ENCODE assay signal across 8 cellular contexts in the genomic region with DNA sequence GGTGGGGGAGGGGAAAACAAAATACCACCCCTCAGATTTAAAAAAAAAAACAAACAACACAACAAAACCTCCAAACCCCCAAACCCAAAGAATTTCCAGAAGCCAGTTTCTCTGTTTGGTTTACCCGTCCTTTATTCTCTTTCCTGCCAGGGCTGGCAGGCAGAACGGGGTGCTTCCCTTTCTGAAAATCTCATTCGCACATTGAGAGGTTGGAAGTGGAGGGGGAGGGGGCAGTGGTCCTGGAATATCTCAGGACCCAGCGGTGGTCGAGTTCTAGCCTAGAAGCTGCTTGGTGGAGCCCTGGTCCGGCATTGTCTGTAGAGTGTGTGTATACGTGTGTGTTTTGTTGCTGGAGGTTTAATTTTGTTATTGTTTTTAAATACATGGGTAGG. TPM values are rescaled to one million over a fixed set of nuclear protein-coding genes. Genes with fewer than 3 reads are reported as not detected.
DNase-seq lines count a peak whose midpoint lies in the region; ATAC-seq and TF ChIP-seq lines count a peak whose summit lies in the region.

No MANE protein-coding gene starts in this region.

- peak overlapping the region; percentile 78 to 98 (median 88) for H3K4me3 ChIP-seq in BLaER1 treated with 17β-estradiol and CSF1 and Interleukin-3, amounts not matched to agents 10 nM and 100 nM
- peak overlapping the region; percentile 67 for H3K4me3 ChIP-seq in HUES64 (ENCODE audit: low read length)
- peak overlapping the region; percentile 86 for H3K4me3 ChIP-seq in astrocyte of the cerebellum (ENCODE audit: low read depth, low read length)
- peak overlapping the region; percentile 94 for H3K4me3 ChIP-seq in lower lobe of right lung
- peak overlapping the region; percentile 82 to 99 (median 92) for H3K4me3 ChIP-seq in upper lobe of left lung

- peaks cover 43 to 62% (median 49%) of the 10 kb centered on the region in 10 experiments for H3K4me1 ChIP-seq in BLaER1 treated with 17β-estradiol and CSF1 and Interleukin-3, amounts not matched to agents 10 nM and 100 nM
- H3K4me1 ChIP-seq in HUES64 (ENCODE audit: insufficient read depth, low read length): peaks cover 35% of the 10 kb centered on the region
- peaks cover 37% of the 10 kb centered on the region for H3K4me1 ChIP-seq in lower lobe of right lung
- peaks cover 27 to 52% (median 39%) of the 10 kb centered on the region in 4 donors for H3K4me1 ChIP-seq in upper lobe of left lung

- peaks cover 37 to 51% (median 46%) of the 10 kb centered on the region in 11 experiments; a peak in 21 of 22 replicates for H4K20me1 ChIP-seq in BLaER1 treated with 17β-estradiol and CSF1 and Interleukin-3, amounts not matched to agents 10 nM and 100 nM

- WGBS in HUES64: 3% methylated on average over 7 of the region's 7 CpGs
- 0 to 3% methylated on average over 7 of the region's 7 CpGs for WGBS in upper lobe of left lung, 2 donors

- no peak for TF ChIP-seq EP300 in upper lobe of left lung (IDR thresholded peaks at IDR 0.05)

- H3K9me3 ChIP-seq in BLaER1 treated with 17β-estradiol and CSF1 and Interleukin-3, amounts not matched to agents 10 nM and 100 nM (replicated peaks in 1 of 11): peaks cover 3 to 15% (median 14%) of the 10 kb centered on the region in 11 experiments; a peak in 20 of 22 replicates
- no peaks in the 10 kb centered on the region for H3K9me3 ChIP-seq in HUES64 (ENCODE audit: insufficient read depth, low read depth, low read length)
- no peaks in the 10 kb centered on the region for H3K9me3 ChIP-seq in lower lobe of right lung
- H3K9me3 ChIP-seq in upper lobe of left lung: no peaks in the 10 kb centered on the region

- in situ Hi-C loops in astrocyte of the cerebellum (cut with HindIII; ENCODE audit: low sequenced_read_pairs): no loop called here

- intact Hi-C loops in lower lobe of right lung (cut with DNase I): no loop called here

- peaks cover 0 to 45% (median 34%) of the 10 kb centered on the region in 11 experiments; a peak in 19 of 22 replicates for H3K36me3 ChIP-seq in BLaER1 treated with 17β-estradiol and CSF1 and Interleukin-3, amounts not matched to agents 10 nM and 100 nM
- H3K36me3 ChIP-seq in HUES64 (ENCODE audit: insufficient read depth, low read length) (no peaks in the 10 kb centered on the region), lower lobe of right lung (no peaks in the 10 kb centered on the region), upper lobe of left lung (no peaks in the 10 kb centered on the region)

- no peaks in the 10 kb centered on the region for H3K27me3 ChIP-seq in BLaER1 treated with 17β-estradiol and CSF1 and Interleukin-3, amounts not matched to agents 10 nM and 100 nM
- H3K27me3 ChIP-seq in HUES64 (ENCODE audit: insufficient read depth, low read length) (peaks cover 3% of the 10 kb centered on the region; the same call in 1 of the 2 replicates), lower lobe of right lung (ENCODE audit: low read depth) (no peaks in the 10 kb centered on the region), upper lobe of left lung (no peaks in the 10 kb centered on the region)

- DNase-seq in astrocyte of the cerebellum (ENCODE audit: low read depth) (no peak), lower lobe of right lung (no peak), upper lobe of left lung (no peak), SHP77 (lab: John Stamatoyannopoulos, UW) (no peak)

- no peak for TF ChIP-seq POLR2A in upper lobe of left lung (IDR thresholded peaks at IDR 0.05)

- no peak for TF ChIP-seq CTCF in astrocyte of the cerebellum (IDR thresholded peaks at IDR 0.05; ENCODE audit: low read depth, low read length, missing control alignments)
- no peak for TF ChIP-seq CTCF in lower lobe of right lung (IDR thresholded peaks at IDR 0.05)
- no peak for TF ChIP-seq CTCF in upper lobe of left lung (IDR thresholded peaks at IDR 0.05)

- peak overlapping the region; percentile 93 to 99 (median 97) for H3K4me2 ChIP-seq in BLaER1 treated with 17β-estradiol and CSF1 and Interleukin-3, amounts not matched to agents 10 nM and 100 nM

- no peak for ATAC-seq in lower lobe of right lung
- ATAC-seq in upper lobe of left lung (ENCODE audit: low FRiP score in 2 of 2): no peak
- no peak for ATAC-seq in GM19397 (IDR thresholded peaks at IDR 0.05; ENCODE audit: unreplicated experiment)
- no peak for ATAC-seq in HG03280 (IDR thresholded peaks at IDR 0.05; ENCODE audit: unreplicated experiment)

- H3K27ac ChIP-seq in BLaER1 treated with 17β-estradiol and CSF1 and Interleukin-3, amounts not matched to agents 10 nM and 100 nM: peak overlapping the region; percentile 89 to 98 (median 93)
- H3K27ac ChIP-seq in HUES64 (ENCODE audit: low read depth, low read length) (peak overlapping the region; percentile 62; the same call in 1 of the 2 replicates), lower lobe of right lung (peak overlapping the region; percentile 93), upper lobe of left lung (peak overlapping the region; percentile 86 to 97 (median 93))

- H3K9ac ChIP-seq in BLaER1 treated with 17β-estradiol and CSF1 and Interleukin-3, amounts not matched to agents 10 nM and 100 nM: peak overlapping the region; percentile 89 to 99 (median 94)
- H3K9ac ChIP-seq in HUES64 (ENCODE audit: low read depth, low read length): peak overlapping the region; percentile 70

RNA-seq across cellular contexts. Expression of a gene that starts 1.3 kb away (rescaled TPM):
- 23.9 TPM for polyA plus RNA-seq in HUES64 (2013, experiment 1 of 2)
- polyA plus RNA-seq in HUES64 (2013, experiment 2 of 2): 30.1 TPM
- total RNA-seq in lower lobe of right lung (77.4 TPM), upper lobe of left lung (100 to 1,000 TPM in 1 of 6 donors, 10 to 100 TPM in 5; 48.3 to 109 (median 67.6) TPM)
